In the genomic region with DNA sequence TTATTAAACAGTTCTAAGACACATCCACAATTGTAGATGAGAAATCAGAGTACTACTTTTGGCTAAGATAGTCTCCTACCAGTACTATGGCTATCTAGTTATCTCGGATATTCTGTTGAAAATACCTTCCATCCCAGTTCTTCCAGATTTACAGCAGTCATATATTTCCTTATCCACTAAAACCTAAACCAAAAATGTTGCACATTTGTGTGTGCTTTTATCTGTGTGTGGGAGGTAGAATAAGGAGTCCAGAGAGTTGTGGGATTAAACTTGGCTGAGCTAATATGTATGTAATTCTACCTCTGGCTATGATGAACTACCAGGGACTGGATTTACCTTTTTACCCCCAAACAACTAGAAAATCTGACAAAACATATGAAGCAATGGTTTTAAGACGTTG, we compare ENCODE assay signal across 30 cellular contexts. TPM values are rescaled to one million over a fixed set of nuclear protein-coding genes. Genes with fewer than 3 reads are reported as not detected.
"Had no signal": no experiment of that assay in that cellular context is flagged by ENCODE, and none has a peak within 500 bp of the region (broad histone marks: within the 10 kb centered on the region; RNA-seq: fewer than 3 reads in every experiment).

No MANE protein-coding gene starts in this region.

- H3K4me1 Mint-ChIP-seq: activated CD4-positive, alpha-beta T cell treated with anti-CD3 and anti-CD28 coated beads for 36 hours; activated CD4-positive, alpha-beta T cell treated with anti-CD3 and anti-CD28 coated beads, Interleukin-2, amount 10 ng/mL, durations not matched to agents 24 days and 14 days; activated CD8-positive, alpha-beta memory T cell treated with anti-CD3 and anti-CD28 coated beads, Interleukin-2, amount 10 ng/mL, durations not matched to agents 7 days and 5 days; activated naive CD4-positive, alpha-beta T cell treated with anti-CD3 and anti-CD28 coated beads, Interleukin-2, amount 10 ng/mL, durations not matched to agents 7 days and 5 days; activated naive CD8-positive, alpha-beta T cell treated with anti-CD3 and anti-CD28 coated beads, Interleukin-2, amount 10 ng/mL, durations not matched to agents 7 days and 5 days had no signal

- H3K27me3 ChIP-seq: body of pancreas, gastrocnemius medialis had no signal

- H3K27ac Mint-ChIP-seq: activated CD4-positive, alpha-beta memory T cell treated with anti-CD3 and anti-CD28 coated beads for 36 hours; activated CD4-positive, alpha-beta T cell treated with anti-CD3 and anti-CD28 coated beads for 36 hours; activated CD4-positive, alpha-beta T cell treated with anti-CD3 and anti-CD28 coated beads, Interleukin-2, amount 10 ng/mL, durations not matched to agents 24 days and 14 days; activated CD8-positive, alpha-beta memory T cell treated with anti-CD3 and anti-CD28 coated beads, Interleukin-2, amount 10 ng/mL, durations not matched to agents 7 days and 5 days; activated CD8-positive, alpha-beta T cell treated with anti-CD3 and anti-CD28 coated beads, Interleukin-2, amount 10 ng/mL, durations not matched to agents 7 days and 5 days; activated naive CD4-positive, alpha-beta T cell treated with anti-CD3 and anti-CD28 coated beads, Interleukin-2, amount 10 ng/mL, durations not matched to agents 7 days and 5 days; activated naive CD4-positive, alpha-beta T cell treated with anti-CD3 and anti-CD28 coated beads, Interleukin-2, amount 50 U/mL, for 72 hours; activated naive CD8-positive, alpha-beta T cell treated with anti-CD3 and anti-CD28 coated beads, Interleukin-2, amount 10 ng/mL, durations not matched to agents 7 days and 5 days; activated T-helper 1 cell treated with anti-CD3 and anti-CD28 coated beads, Interleukin-12 subunit alpha, Interleukin-12 subunit beta, Interleukin-2, Interleukin-4 antibody, amounts not matched to agents 30 ng/mL and 10 ng/mL and 1 ng/mL, durations not matched to agents 14 hours and 24 hours and 36 hours; effector memory CD8-positive, alpha-beta T cell had no signal

- H3K4me1 ChIP-seq: body of pancreas, esophagus muscularis mucosa, gastrocnemius medialis had no signal

- H3K4me3 Mint-ChIP-seq: activated CD4-positive, alpha-beta memory T cell treated with anti-CD3 and anti-CD28 coated beads for 36 hours; activated CD4-positive, alpha-beta T cell treated with anti-CD3 and anti-CD28 coated beads for 36 hours; activated CD4-positive, alpha-beta T cell treated with anti-CD3 and anti-CD28 coated beads, Interleukin-2, amount 10 ng/mL, durations not matched to agents 24 days and 14 days; activated CD8-positive, alpha-beta memory T cell treated with anti-CD3 and anti-CD28 coated beads, Interleukin-2, amount 10 ng/mL, durations not matched to agents 7 days and 5 days; activated CD8-positive, alpha-beta T cell treated with anti-CD3 and anti-CD28 coated beads, Interleukin-2, amount 10 ng/mL, durations not matched to agents 7 days and 5 days; activated naive CD4-positive, alpha-beta T cell treated with anti-CD3 and anti-CD28 coated beads, Interleukin-2, amount 10 ng/mL, durations not matched to agents 7 days and 5 days; activated naive CD8-positive, alpha-beta T cell treated with anti-CD3 and anti-CD28 coated beads, Interleukin-2, amount 10 ng/mL, durations not matched to agents 7 days and 5 days; activated T-helper 1 cell treated with anti-CD3 and anti-CD28 coated beads, Interleukin-12 subunit alpha, Interleukin-12 subunit beta, Interleukin-2, Interleukin-4 antibody, amounts not matched to agents 30 ng/mL and 10 ng/mL and 1 ng/mL, durations not matched to agents 14 hours and 24 hours and 36 hours; effector memory CD8-positive, alpha-beta T cell had no signal

- H3K36me3 ChIP-seq: esophagus muscularis mucosa, gastrocnemius medialis had no signal

- H3K9me3 ChIP-seq: body of pancreas, esophagus muscularis mucosa, gastrocnemius medialis had no signal

- H3K9me3 Mint-ChIP-seq: activated CD4-positive, alpha-beta memory T cell treated with anti-CD3 and anti-CD28 coated beads for 36 hours; activated CD4-positive, alpha-beta T cell treated with anti-CD3 and anti-CD28 coated beads, Interleukin-2, amount 10 ng/mL, durations not matched to agents 24 days and 14 days; activated naive CD4-positive, alpha-beta T cell treated with anti-CD3 and anti-CD28 coated beads, Interleukin-2, amount 10 ng/mL, durations not matched to agents 7 days and 5 days; activated naive CD4-positive, alpha-beta T cell treated with anti-CD3 and anti-CD28 coated beads, Interleukin-2, amount 50 U/mL, for 72 hours; activated naive CD8-positive, alpha-beta T cell treated with anti-CD3 and anti-CD28 coated beads, Interleukin-2, amount 10 ng/mL, durations not matched to agents 7 days and 5 days; activated T-helper 1 cell treated with anti-CD3 and anti-CD28 coated beads, Interleukin-12 subunit alpha, Interleukin-12 subunit beta, Interleukin-2, Interleukin-4 antibody, amounts not matched to agents 30 ng/mL and 10 ng/mL and 1 ng/mL, durations not matched to agents 14 hours and 24 hours and 36 hours; effector memory CD8-positive, alpha-beta T cell had no signal

- H3K27ac ChIP-seq: body of pancreas, esophagus muscularis mucosa, foreskin keratinocyte, gastrocnemius medialis had no signal

- DNase-seq: activated CD4-positive, alpha-beta memory T cell treated with anti-CD3 and anti-CD28 coated beads for 36 hours; activated CD4-positive, alpha-beta T cell treated with anti-CD3 and anti-CD28 coated beads for 36 hours; activated CD4-positive, alpha-beta T cell treated with anti-CD3 and anti-CD28 coated beads, Interleukin-2, amount 10 ng/mL, durations not matched to agents 24 days and 14 days; activated CD4-positive, CD25-positive, alpha-beta regulatory T cell; activated CD4-positive, CD25-positive, alpha-beta regulatory T cell treated with anti-CD3 and anti-CD28 coated beads, Interleukin-2, amount 50 U/mL, for 72 hours; activated CD8-positive, alpha-beta memory T cell treated with anti-CD3 and anti-CD28 coated beads, Interleukin-2, amount 10 ng/mL, durations not matched to agents 7 days and 5 days; activated CD8-positive, alpha-beta memory T cell treated with anti-CD3 and anti-CD28 coated beads, Interleukin-2, amount 50 U/mL, for 4 hours; activated CD8-positive, alpha-beta T cell treated with anti-CD3 and anti-CD28 coated beads, Interleukin-2, amount 10 ng/mL, durations not matched to agents 7 days and 5 days; activated gamma-delta T cell; activated naive CD4-positive, alpha-beta T cell; activated naive CD4-positive, alpha-beta T cell treated with anti-CD3 and anti-CD28 coated beads, Interleukin-2, amount 10 ng/mL, durations not matched to agents 7 days and 5 days; activated naive CD8-positive, alpha-beta T cell treated with anti-CD3 and anti-CD28 coated beads, Interleukin-2, amount 10 ng/mL, durations not matched to agents 7 days and 5 days; activated T-cell treated with anti-CD3 and anti-CD28 coated beads, Interleukin-2, amount 50 U/mL, for 1 hour; activated T-cell treated with anti-CD3 and anti-CD28 coated beads, Interleukin-2, amount 50 U/mL, for 48 hours; amniotic stem cell; anterior cingulate cortex; body of pancreas; caudate nucleus; cortex of kidney; dermis blood vessel endothelial cell; effector CD4-positive, alpha-beta T cell; effector memory CD8-positive, alpha-beta T cell; erythroblast; gastrocnemius medialis; T-helper 2 cell had no signal

- ATAC-seq: activated CD4-positive, alpha-beta T cell treated with anti-CD3 and anti-CD28 coated beads for 36 hours; activated CD8-positive, alpha-beta memory T cell treated with anti-CD3 and anti-CD28 coated beads, Interleukin-2, amount 10 ng/mL, durations not matched to agents 7 days and 5 days; activated CD8-positive, alpha-beta T cell treated with anti-CD3 and anti-CD28 coated beads, Interleukin-2, amount 10 ng/mL, durations not matched to agents 7 days and 5 days; activated naive CD4-positive, alpha-beta T cell treated with anti-CD3 and anti-CD28 coated beads, Interleukin-2, amount 50 U/mL, for 72 hours; body of pancreas; effector memory CD8-positive, alpha-beta T cell; gastrocnemius medialis had no signal

- H3K4me3 ChIP-seq: body of pancreas, esophagus muscularis mucosa, gastrocnemius medialis had no signal

- H3K36me3 Mint-ChIP-seq: activated CD4-positive, alpha-beta memory T cell treated with anti-CD3 and anti-CD28 coated beads for 36 hours; activated CD8-positive, alpha-beta memory T cell treated with anti-CD3 and anti-CD28 coated beads, Interleukin-2, amount 10 ng/mL, durations not matched to agents 7 days and 5 days; activated naive CD4-positive, alpha-beta T cell treated with anti-CD3 and anti-CD28 coated beads, Interleukin-2, amount 10 ng/mL, durations not matched to agents 7 days and 5 days; activated naive CD4-positive, alpha-beta T cell treated with anti-CD3 and anti-CD28 coated beads, Interleukin-2, amount 50 U/mL, for 72 hours; activated naive CD8-positive, alpha-beta T cell treated with anti-CD3 and anti-CD28 coated beads, Interleukin-2, amount 10 ng/mL, durations not matched to agents 7 days and 5 days had no signal

RNA-seq across cellular contexts. Expression of a gene that starts 45.0 kb away (rescaled TPM):
- total RNA-seq: activated CD8-positive, alpha-beta memory T cell treated with anti-CD3 and anti-CD28 coated beads for 36 hours; activated CD8-positive, alpha-beta memory T cell treated with anti-CD3 and anti-CD28 coated beads, Interleukin-2, amount 10 ng/mL, durations not matched to agents 7 days and 5 days; activated naive CD4-positive, alpha-beta T cell treated with anti-CD3 and anti-CD28 coated beads, Interleukin-2, amount 50 U/mL, for 72 hours; body of pancreas; esophagus muscularis mucosa; foreskin keratinocyte; gastrocnemius medialis had no signal
- polyA plus RNA-seq: foreskin keratinocyte had no signal
